21 cellular contexts compared by ENCODE assay signal in the genomic region with DNA sequence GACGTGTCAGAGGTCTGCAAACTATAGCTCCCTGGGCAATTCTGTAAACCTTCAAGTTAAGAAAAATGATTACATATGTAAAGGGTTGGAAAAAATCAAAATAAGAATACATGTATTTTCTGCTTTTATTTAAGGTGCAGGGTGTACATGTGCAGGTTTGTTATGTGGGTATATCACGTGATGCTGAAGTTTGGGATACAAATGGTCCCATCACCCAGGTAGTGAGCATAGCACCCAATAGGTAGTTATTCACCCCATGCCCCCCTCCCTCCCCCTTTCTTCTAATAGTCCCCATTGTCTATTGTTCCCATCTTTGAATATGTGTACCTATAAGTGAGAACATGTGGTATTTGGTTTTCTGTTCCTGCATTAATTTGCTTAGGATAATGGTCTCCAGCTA.
"Had no signal": no experiment of that assay in that cellular context is flagged by ENCODE, and none has a peak within 500 bp of the region (broad histone marks: within the 10 kb centered on the region; RNA-seq: fewer than 3 reads in every experiment).

No MANE protein-coding gene starts in this region.

- H3K4me3 Mint-ChIP-seq: activated CD4-positive, alpha-beta memory T cell treated with anti-CD3 and anti-CD28 coated beads, Interleukin-2, amount 10 ng/mL, durations not matched to agents 7 days and 5 days; activated CD4-positive, alpha-beta T cell treated with anti-CD3 and anti-CD28 coated beads for 36 hours; activated naive CD4-positive, alpha-beta T cell treated with anti-CD3 and anti-CD28 coated beads for 36 hours; activated naive CD8-positive, alpha-beta T cell; activated T-helper 17 cell treated with anti-CD3 and anti-CD28 coated beads, Interleukin-2, amount 50 U/mL, for 72 hours; brain; central memory CD8-positive, alpha-beta T cell; T-helper 17 cell had no signal

- H3K27me3 ChIP-seq: MG63 had no signal

- H3K4me3 ChIP-seq: MG63 had no signal

- H3K36me3 Mint-ChIP-seq: activated naive CD8-positive, alpha-beta T cell; brain had no signal

- ATAC-seq: activated CD4-positive, alpha-beta T cell treated with anti-CD3 and anti-CD28 coated beads for 36 hours; activated T-helper 17 cell treated with anti-CD3 and anti-CD28 coated beads, Interleukin-2, amount 50 U/mL, for 72 hours had no signal

- H3K36me3 ChIP-seq: MG63 had no signal

- H3K9me3 Mint-ChIP-seq: activated CD4-positive, alpha-beta memory T cell treated with anti-CD3 and anti-CD28 coated beads, Interleukin-2, amount 10 ng/mL, durations not matched to agents 7 days and 5 days; activated naive CD4-positive, alpha-beta T cell treated with anti-CD3 and anti-CD28 coated beads for 36 hours; activated T-helper 17 cell treated with anti-CD3 and anti-CD28 coated beads, Interleukin-2, amount 50 U/mL, for 72 hours; brain; central memory CD8-positive, alpha-beta T cell had no signal

- H3K4me1 Mint-ChIP-seq: activated CD4-positive, alpha-beta memory T cell treated with anti-CD3 and anti-CD28 coated beads, Interleukin-2, amount 10 ng/mL, durations not matched to agents 7 days and 5 days; activated T-helper 17 cell treated with anti-CD3 and anti-CD28 coated beads, Interleukin-2, amount 50 U/mL, for 72 hours; brain had no signal

- H3K27ac Mint-ChIP-seq: activated CD4-positive, alpha-beta memory T cell treated with anti-CD3 and anti-CD28 coated beads, Interleukin-2, amount 10 ng/mL, durations not matched to agents 7 days and 5 days; activated CD4-positive, alpha-beta T cell treated with anti-CD3 and anti-CD28 coated beads for 36 hours; activated naive CD4-positive, alpha-beta T cell treated with anti-CD3 and anti-CD28 coated beads for 36 hours; activated naive CD8-positive, alpha-beta T cell; activated T-helper 17 cell treated with anti-CD3 and anti-CD28 coated beads, Interleukin-2, amount 50 U/mL, for 72 hours; brain; T-helper 17 cell had no signal

- H3K27me3 Mint-ChIP-seq: activated CD4-positive, alpha-beta T cell treated with anti-CD3 and anti-CD28 coated beads for 36 hours; activated naive CD8-positive, alpha-beta T cell; activated T-helper 17 cell treated with anti-CD3 and anti-CD28 coated beads, Interleukin-2, amount 50 U/mL, for 72 hours; central memory CD8-positive, alpha-beta T cell; T-helper 17 cell had no signal

- H3K9me3 ChIP-seq: MG63 had no signal

- DNase-seq: activated CD4-positive, alpha-beta memory T cell treated with anti-CD3 and anti-CD28 coated beads, Interleukin-2, amount 10 ng/mL, durations not matched to agents 7 days and 5 days; activated CD4-positive, alpha-beta T cell treated with anti-CD3 and anti-CD28 coated beads for 36 hours; activated CD4-positive, alpha-beta T cell treated with anti-CD3 and anti-CD28 coated beads, Interleukin-2, amount 50 U/mL, for 1 hour; activated gamma-delta T cell; activated naive CD4-positive, alpha-beta T cell treated with anti-CD3 and anti-CD28 coated beads for 36 hours; activated T-cell treated with anti-CD3 and anti-CD28 coated beads for 4 hours; activated T-cell treated with anti-CD3 and anti-CD28 coated beads, Interleukin-2, amount 50 U/mL, for 48 hours; amygdala; MG63; NCI-H1092 treated with DMSO at 0.1 percent for 48 hours; NCI-H1417 treated with DMSO at 0.1 percent for 48 hours; NCI-H1694; NCI-H2029 treated with DMSO at 0.1 percent for 48 hours; NCI-H510A treated with DMSO at 0.1 percent for 48 hours; NCI-H69; T-helper 17 cell had no signal

- H3K27ac ChIP-seq: VCaP had no signal
